9 cellular contexts compared by ENCODE assay signal in the genomic region with DNA sequence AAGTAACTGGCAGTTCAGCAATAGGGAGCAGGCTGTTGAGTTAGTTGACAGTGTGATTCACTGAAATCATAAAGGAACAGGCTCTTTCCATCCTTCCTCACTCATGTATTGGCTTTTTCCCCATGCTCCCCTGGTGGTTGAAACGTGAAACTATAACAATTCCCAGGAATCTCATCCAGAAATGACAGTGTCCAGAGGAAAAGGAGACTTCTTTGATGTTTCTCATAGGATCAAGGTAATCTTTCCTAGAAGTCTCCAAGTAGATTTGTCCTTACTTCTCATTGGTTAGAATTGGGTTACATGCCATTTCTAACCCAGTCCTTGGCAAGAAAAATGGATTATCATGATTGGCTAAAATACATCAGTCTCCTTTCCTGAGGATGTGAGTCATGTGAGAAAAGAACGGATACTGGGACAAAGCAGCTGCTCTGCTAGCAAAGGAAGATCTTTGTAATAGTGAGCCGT. TPM values are rescaled to one million over a fixed set of nuclear protein-coding genes. Genes with fewer than 3 reads are reported as not detected.
A peak's percentile ranks its signal among the peaks of the same experiment; 100 is the strongest.
DNase-seq lines count a peak whose midpoint lies in the region; ATAC-seq and TF ChIP-seq lines count a peak whose summit lies in the region.
"Had no signal": no experiment of that assay in that cellular context is flagged by ENCODE, and none has a peak within 500 bp of the region (broad histone marks: within the 10 kb centered on the region; RNA-seq: fewer than 3 reads in every experiment).

No MANE protein-coding gene starts in this region.

- H3K9me2 ChIP-seq in OCI-LY7 (ENCODE audit: insufficient read depth, low read length): no peaks in the 10 kb centered on the region

- CTCF ChIA-PET in OCI-LY7 (lab: Charles Lee; ENCODE audit: unreplicated experiment): no interaction called here

- H4K20me1 ChIP-seq in OCI-LY7 (ENCODE audit: insufficient read depth, low read length) (0 out of 2 replicates have a peak, but pooled peaks cover 4% of the 10 kb centered on the region), osteoblast (ENCODE audit: insufficient read depth, low read length) (peaks cover 2% of the 10 kb centered on the region)

- DNase-seq in EH (ENCODE audit: low read depth): peak; percentile 81
- DNase-seq in OCI-LY7 (ENCODE audit: low spot score): no peak
- DNase-seq in esophagus squamous epithelium (lab: John Stamatoyannopoulos, UW): no peak
- no peak for DNase-seq in osteoblast (ENCODE audit: insufficient read length, low spot score, missing footprints)
- no peak for DNase-seq in C1 segment of cervical spinal cord (lab: John Stamatoyannopoulos, UW)
- DNase-seq in medulla oblongata (ENCODE audit: extremely low spot score): no peak
- DNase-seq in stimulated activated naive CD8-positive, alpha-beta T cell treated with anti-CD3 and anti-CD28 coated beads, Interleukin-15, Interleukin-2, amounts not matched to agents 100 U/mL and 50 U/mL, for 24 hours: no peak
- DNase-seq: activated B cell treated with CpG ODN at 0.5 μM for 24 hours had no signal

- H3K4me1 ChIP-seq in OCI-LY7 (ENCODE audit: insufficient read depth, low read length, poor library complexity, severe bottlenecking) (no peaks in the 10 kb centered on the region), esophagus squamous epithelium (peaks cover 0 to 29% (median 12%) of the 10 kb centered on the region in 3 donors), osteoblast (ENCODE audit: insufficient read depth, low read length) (peaks cover 21% of the 10 kb centered on the region)

- no peaks in the 10 kb centered on the region for H3K9me3 ChIP-seq in OCI-LY7 (ENCODE audit: low read length)
- no peaks in the 10 kb centered on the region for H3K9me3 ChIP-seq in esophagus squamous epithelium
- H3K9me3 ChIP-seq in osteoblast (ENCODE audit: low read depth, low read length): no peaks in the 10 kb centered on the region

- no peak for TF ChIP-seq POLR2A in esophagus squamous epithelium (IDR thresholded peaks at IDR 0.05)

- peak; percentile 43; the same call in 1 of the 2 replicates for TF ChIP-seq CTCF in OCI-LY7 (conservative IDR thresholded peaks at IDR 0.05; ENCODE audit: low read length)
- TF ChIP-seq CTCF in esophagus squamous epithelium (IDR thresholded peaks at IDR 0.05): peak in 5 of 6 experiments; percentile 17 to 64 (median 40)
- TF ChIP-seq CTCF in osteoblast (IDR thresholded peaks at IDR 0.05; ENCODE audit: extremely low read depth, low read depth, low read length): peak; percentile 75

- H3K79me2 ChIP-seq in OCI-LY7 (ENCODE audit: insufficient read depth, low read depth, low read length) (peaks cover 20% of the 10 kb centered on the region), osteoblast (ENCODE audit: insufficient read depth, low read length) (peaks cover 27% of the 10 kb centered on the region)

- ATAC-seq in GM18867 (IDR thresholded peaks at IDR 0.05; ENCODE audit: unreplicated experiment): no peak
- ATAC-seq in stimulated activated naive CD8-positive, alpha-beta T cell treated with anti-CD3 and anti-CD28 coated beads, Interleukin-15, Interleukin-2, amounts not matched to agents 100 U/mL and 50 U/mL, for 24 hours: no peak

- intact Hi-C loops in OCI-LY7 (cut with micrococcal nuclease; ENCODE audit: unreplicated experiment) (no loop called here), esophagus squamous epithelium (cut with DNase I) (no loop called here)

- H3K27me3 ChIP-seq in esophagus squamous epithelium: no peaks in the 10 kb centered on the region
- no peaks in the 10 kb centered on the region for H3K27me3 ChIP-seq in osteoblast (ENCODE audit: insufficient read depth, low read length)

- POLR2A ChIA-PET in OCI-LY7 (lab: Charles Lee): interaction anchor here (0.6 kb wide), 1 partner anchor 419 kb away, joined by 4 read pairs; no protein-coding TSS in a partner anchor

- 29 to 38% methylated on average over 3 of the region's 3 CpGs for WGBS in esophagus squamous epithelium, 2 donors

- no peak overlapping the region for H3K4me2 ChIP-seq in OCI-LY7 (ENCODE audit: low read length)
- peak overlapping the region; percentile 14 for H3K4me2 ChIP-seq in osteoblast (ENCODE audit: insufficient read depth, low read length)

- H3K27ac ChIP-seq in OCI-LY7 (ENCODE audit: low read depth, low read length, poor library complexity, severe bottlenecking) (no peak overlapping the region), esophagus squamous epithelium (peak overlapping the region in 3 of 4 donors; percentile 18 to 43 (median 42)), osteoblast (ENCODE audit: low read depth, low read length) (peak overlapping the region; percentile 62)

- H3K4me3 ChIP-seq in OCI-LY7 (ENCODE audit: low read depth, low read length, poor library complexity, severe bottlenecking): no peak overlapping the region
- no peak overlapping the region for H3K4me3 ChIP-seq in esophagus squamous epithelium
- H3K4me3 ChIP-seq in osteoblast (ENCODE audit: insufficient read depth, low read length): no peak overlapping the region

- H2AFZ ChIP-seq in OCI-LY7 (ENCODE audit: low read length) (no peak overlapping the region), osteoblast (ENCODE audit: low read length) (no peak overlapping the region)

- BruUV-seq in OCI-LY7 (replicated peaks; lab: Mats Ljungman, UMichigan): TSS peak; percentile 4

- H3K36me3 ChIP-seq in OCI-LY7 (ENCODE audit: insufficient read depth, low read length) (peaks cover 90% of the 10 kb centered on the region), esophagus squamous epithelium (peaks cover 3 to 93% (median 11%) of the 10 kb centered on the region in 3 donors), osteoblast (ENCODE audit: insufficient read depth, low read length) (peaks cover 54% of the 10 kb centered on the region)

RNA-seq across cellular contexts. Expression of gene TTC19, which starts 14.4 kb away (rescaled TPM):
- total RNA-seq in OCI-LY7 (2014; rRNA removed; shearing (Covaris generic)): 42.0 and 57.3 TPM in 2 replicates
- total RNA-seq in OCI-LY7 (2022) (43.2 and 43.7 TPM in 2 replicates), esophagus squamous epithelium (10 to 100 TPM; 20.0 to 75.7 (median 35.6) TPM), osteoblast (31.8 and 39.8 TPM in 2 replicates)

RNA-seq across cellular contexts. Expression of gene ZSWIM7, which starts 14.5 kb away (rescaled TPM):
- 27.2 and 34.7 TPM in 2 replicates for total RNA-seq in OCI-LY7 (2014; rRNA removed; shearing (Covaris generic))
- total RNA-seq in OCI-LY7 (2022) (27.4 and 33.2 TPM in 2 replicates), esophagus squamous epithelium (10 to 100 TPM in 2 of 4 donors, 1 to 10 TPM in 2; 3.7 to 13.4 (median 10.3) TPM), osteoblast (11.6 and 14.7 TPM in 2 replicates)
